In genomic region chrX:70176938-70177533, GRCh38 we compare ENCODE assay signal across 13 cellular contexts. TPM values are rescaled to one million over a fixed set of nuclear protein-coding genes. Genes with fewer than 3 reads are reported as not detected.
DNase-seq lines count a peak whose midpoint lies in the region; ATAC-seq and TF ChIP-seq lines count a peak whose summit lies in the region.
"Had no signal": no experiment of that assay in that cellular context is flagged by ENCODE, and none has a peak within 500 bp of the region (broad histone marks: within the 10 kb centered on the region; RNA-seq: fewer than 3 reads in every experiment).

Gene DGAT2L6, plus strand, starts transcription at chrX:70177483. Its CDS starts 100 bp downstream, at chrX:70177583.

- H3K36me3 ChIP-seq in mammary epithelial cell (ENCODE audit: insufficient read depth, low read length): no peaks in the 10 kb centered on the region
- H3K36me3 ChIP-seq in heart right ventricle: no peaks in the 10 kb centered on the region
- no peaks in the 10 kb centered on the region for H3K36me3 ChIP-seq in CD8-positive, alpha-beta T cell (ENCODE audit: insufficient read depth, low read length)
- H3K36me3 ChIP-seq: thoracic aorta had no signal

- TF ChIP-seq POLR2A in NB4 (IDR thresholded peaks at IDR 0.05; ENCODE audit: extremely low read depth, insufficient read length): no peak

- H3K4me3 Mint-ChIP-seq in MCF 10A (ENCODE audit: unreplicated experiment): no peak within 1 kb of the TSS
- peak within 1 kb of the TSS; percentile 11 to 22 for H3K4me3 Mint-ChIP-seq in stimulated activated naive B cell treated with anti-CD40 and anti-IgM and Interleukin-4, amounts not matched to agents 10 μg/mL and 1 μg/mL and 100 μg/mL, for 72 hours
- H3K4me3 Mint-ChIP-seq in CD8-positive, alpha-beta T cell: no peak within 1 kb of the TSS
- H3K4me3 Mint-ChIP-seq: activated naive CD8-positive, alpha-beta T cell; endodermal cell had no signal

- H3K4me1 Mint-ChIP-seq in MCF 10A (ENCODE audit: insufficient read depth, unreplicated experiment): peaks cover 6% of the 10 kb centered on the region
- peaks cover 6 to 13% of the 10 kb centered on the region in 2 donors for H3K4me1 Mint-ChIP-seq in stimulated activated naive B cell treated with anti-CD40 and anti-IgM and Interleukin-4, amounts not matched to agents 10 μg/mL and 1 μg/mL and 100 μg/mL, for 72 hours
- no peaks in the 10 kb centered on the region for H3K4me1 Mint-ChIP-seq in CD8-positive, alpha-beta T cell (ENCODE audit: low read depth)

- no peaks in the 10 kb centered on the region for H4K20me1 ChIP-seq in mammary epithelial cell (ENCODE audit: insufficient read depth, low read length)

- no peaks in the 10 kb centered on the region for H3K9me3 Mint-ChIP-seq in MCF 10A (ENCODE audit: unreplicated experiment)
- H3K9me3 Mint-ChIP-seq in stimulated activated naive B cell treated with anti-CD40 and anti-IgM and Interleukin-4, amounts not matched to agents 10 μg/mL and 1 μg/mL and 100 μg/mL, for 72 hours: no peaks in the 10 kb centered on the region
- H3K9me3 Mint-ChIP-seq in CD8-positive, alpha-beta T cell: no peaks in the 10 kb centered on the region

- in situ Hi-C loops in mammary epithelial cell (cut with MboI; ENCODE audit: low sequenced_read_pairs in 2 of 2): no loop called here

- no peaks in the 10 kb centered on the region for H3K27me3 ChIP-seq in mammary epithelial cell (ENCODE audit: insufficient read depth, low read length)
- peaks cover 0 to 13% (median 0%) of the 10 kb centered on the region in 7 donors for H3K27me3 ChIP-seq in heart right ventricle
- H3K27me3 ChIP-seq in CD8-positive, alpha-beta T cell (ENCODE audit: insufficient read depth, low read length): no peaks in the 10 kb centered on the region

- DNase-seq in mammary epithelial cell (no peak), MCF 10A (ENCODE audit: unreplicated experiment) (no peak), NB4 (ENCODE audit: low read depth) (peak; percentile 92), heart right ventricle (no peak)
- DNase-seq in stimulated activated naive B cell treated with anti-CD40 and anti-IgM and Interleukin-4, amounts not matched to agents 10 μg/mL and 1 μg/mL and 100 μg/mL, for 72 hours: peak; percentile 6
- no peak for DNase-seq in CD8-positive, alpha-beta T cell
- DNase-seq in stimulated activated CD4-positive, alpha-beta T cell treated with anti-CD3 and anti-CD28 coated beads, Interleukin-1b, Interleukin-23, amount 100 ng/mL, for 48 hours: no peak
- DNase-seq: endodermal cell; naive thymus-derived CD4-positive, alpha-beta T cell; NCI-H748 treated with DMSO at 0.1 percent for 48 hours had no signal

- H3K79me2 ChIP-seq in mammary epithelial cell (ENCODE audit: insufficient read depth, low read length): no peaks in the 10 kb centered on the region

- H3K36me3 Mint-ChIP-seq in MCF 10A (ENCODE audit: insufficient read depth, unreplicated experiment): no peaks in the 10 kb centered on the region
- H3K36me3 Mint-ChIP-seq in stimulated activated naive B cell treated with anti-CD40 and anti-IgM and Interleukin-4, amounts not matched to agents 10 μg/mL and 1 μg/mL and 100 μg/mL, for 72 hours: no peaks in the 10 kb centered on the region
- H3K36me3 Mint-ChIP-seq in CD8-positive, alpha-beta T cell: no peaks in the 10 kb centered on the region
- H3K36me3 Mint-ChIP-seq: activated naive CD8-positive, alpha-beta T cell; naive thymus-derived CD4-positive, alpha-beta T cell had no signal

- H3K9me3 ChIP-seq in mammary epithelial cell (replicated peaks; ENCODE audit: insufficient read depth, low read length) (no peaks in the 10 kb centered on the region), heart right ventricle (no peaks in the 10 kb centered on the region)
- no peaks in the 10 kb centered on the region for H3K9me3 ChIP-seq in CD8-positive, alpha-beta T cell (ENCODE audit: low read length)
- H3K9me3 ChIP-seq: thoracic aorta had no signal

- intact Hi-C loops in mammary epithelial cell (cut with micrococcal nuclease): no loop called here
- intact Hi-C loops in MCF 10A (cut with micrococcal nuclease): no loop called here
- intact Hi-C loops in heart right ventricle (cut with DNase I): no loop called here
- intact Hi-C loops in CD8-positive, alpha-beta T cell (cut with DNase I, micrococcal nuclease): no loop called here

- BruUV-seq in mammary epithelial cell (replicated peaks; lab: Mats Ljungman, UMichigan) (no TSS peak), MCF 10A (replicated peaks; lab: Mats Ljungman, UMichigan) (no TSS peak)

- H3K4me2 ChIP-seq in mammary epithelial cell (ENCODE audit: insufficient read depth, low read depth, low read length): no peak within 1 kb of the TSS

- POLR2A ChIA-PET in MCF 10A (lab: Yijun Ruan, JAX): no interaction called here
- POLR2A ChIA-PET in CD8-positive, alpha-beta T cell (lab: Charles Lee): no interaction called here

- no peak within 1 kb of the TSS for H3K4me3 ChIP-seq in mammary epithelial cell (replicated peaks in 1 of 3; ENCODE audit: insufficient read depth in 1 of 3, low read depth in 2 of 3, low read length in 3 of 3)
- peak within 1 kb of the TSS; percentile 40 for H3K4me3 ChIP-seq in NB4 (ENCODE audit: low read depth, low read length)
- no peak within 1 kb of the TSS for H3K4me3 ChIP-seq in heart right ventricle
- H3K4me3 ChIP-seq in CD8-positive, alpha-beta T cell (ENCODE audit: low read depth, low read length): no peak within 1 kb of the TSS
- H3K4me3 ChIP-seq: thoracic aorta had no signal

- no peak within 1 kb of the TSS for H3K9ac ChIP-seq in mammary epithelial cell (ENCODE audit: insufficient read depth, low read length)

- ATAC-seq in HG02610 (IDR thresholded peaks at IDR 0.05; ENCODE audit: unreplicated experiment) (peak; percentile 74), heart right ventricle (no peak)
- peak; percentile 51 to 65 for ATAC-seq in stimulated activated naive B cell treated with anti-CD40 and anti-IgM and Interleukin-4, amounts not matched to agents 10 μg/mL and 1 μg/mL and 100 μg/mL, for 72 hours (replicated peaks)
- no peak for ATAC-seq in CD8-positive, alpha-beta T cell
- ATAC-seq: naive thymus-derived CD4-positive, alpha-beta T cell had no signal

- H3K4me1 ChIP-seq in mammary epithelial cell (ENCODE audit: insufficient read depth, low read length) (peaks cover 10% of the 10 kb centered on the region), heart right ventricle (no peaks in the 10 kb centered on the region)
- no peaks in the 10 kb centered on the region for H3K4me1 ChIP-seq in CD8-positive, alpha-beta T cell (ENCODE audit: insufficient read depth, low read length)

- TF ChIP-seq CTCF in mammary epithelial cell (conservative IDR thresholded peaks at IDR 0.05 in 1 of 2, IDR thresholded peaks at IDR 0.05 in 1 of 2; ENCODE audit: extremely low read depth in 1 of 2, insufficient read depth in 1 of 2, low read depth in 1 of 2, low read length in 2 of 2) (no peak), MCF 10A (IDR thresholded peaks at IDR 0.05; ENCODE audit: unreplicated experiment) (no peak), NB4 (IDR thresholded peaks at IDR 0.05; ENCODE audit: low read depth, low read length) (no peak), heart right ventricle (IDR thresholded peaks at IDR 0.05) (no peak)
- no peak for TF ChIP-seq CTCF in CD8-positive, alpha-beta T cell (IDR thresholded peaks at IDR 0.05)

- no peak within 1 kb of the TSS for H3K27ac Mint-ChIP-seq in MCF 10A (ENCODE audit: low read depth, unreplicated experiment)
- H3K27ac Mint-ChIP-seq in stimulated activated naive B cell treated with anti-CD40 and anti-IgM and Interleukin-4, amounts not matched to agents 10 μg/mL and 1 μg/mL and 100 μg/mL, for 72 hours: no peak within 1 kb of the TSS
- no peak within 1 kb of the TSS for H3K27ac Mint-ChIP-seq in CD8-positive, alpha-beta T cell
- H3K27ac Mint-ChIP-seq: activated naive CD8-positive, alpha-beta T cell; endodermal cell had no signal

- dilution Hi-C loops in mammary epithelial cell (cut with HindIII; ENCODE audit: low sequenced_read_pairs): no loop called here

- H2AFZ ChIP-seq in mammary epithelial cell (ENCODE audit: low read depth, low read length): peak within 1 kb of the TSS; percentile 21

- H3K27ac ChIP-seq in mammary epithelial cell (ENCODE audit: insufficient read depth, low read depth, low read length): no peak within 1 kb of the TSS
- no peak within 1 kb of the TSS for H3K27ac ChIP-seq in heart right ventricle
- no peak within 1 kb of the TSS for H3K27ac ChIP-seq in CD8-positive, alpha-beta T cell (ENCODE audit: low read depth, low read length)
- H3K27ac ChIP-seq: thoracic aorta had no signal

- CTCF ChIA-PET in mammary epithelial cell (lab: Charles Lee; ENCODE audit: low non-redundant PET): no interaction called here
- CTCF ChIA-PET in MCF 10A (lab: Yijun Ruan, JAX): interaction anchor here (0.7 to 1.6 kb wide), 4 partner anchors 11 to 761 kb away, joined by 3 to 6 read pairs (median 4); no protein-coding TSS in a partner anchor
- CTCF ChIA-PET in CD8-positive, alpha-beta T cell (lab: Charles Lee): no interaction called here

- WGBS in mammary epithelial cell (ENCODE audit: low coverage, missing lambda C conversion rate): 31% methylated on average over 6 of the region's 7 CpGs
- WGBS in heart right ventricle, 2 donors: 60 to 63% methylated on average over 7 of the region's 7 CpGs

- H3K27me3 Mint-ChIP-seq in MCF 10A (ENCODE audit: insufficient read depth, unreplicated experiment): peaks cover 31% of the 10 kb centered on the region
- no peaks in the 10 kb centered on the region for H3K27me3 Mint-ChIP-seq in stimulated activated naive B cell treated with anti-CD40 and anti-IgM and Interleukin-4, amounts not matched to agents 10 μg/mL and 1 μg/mL and 100 μg/mL, for 72 hours
- H3K27me3 Mint-ChIP-seq in CD8-positive, alpha-beta T cell (ENCODE audit: low read depth): no peaks in the 10 kb centered on the region
- H3K27me3 Mint-ChIP-seq: activated naive CD8-positive, alpha-beta T cell; naive thymus-derived CD4-positive, alpha-beta T cell had no signal

RNA-seq across cellular contexts. Expression of gene DGAT2L6, which starts in this region (rescaled TPM):
- total RNA-seq in mammary epithelial cell: not detected
- polyA plus RNA-seq in mammary epithelial cell: not detected
- polyA minus RNA-seq in mammary epithelial cell: not detected
- not detected in 2 replicates for total RNA-seq in MCF 10A (2022)
- total RNA-seq in heart right ventricle: not detected
- polyA plus RNA-seq in heart right ventricle: not detected
- total RNA-seq in CD8-positive, alpha-beta T cell: not detected
- total RNA-seq: endodermal cell; naive thymus-derived CD4-positive, alpha-beta T cell; thoracic aorta had no signal
- polyA plus RNA-seq: naive thymus-derived CD4-positive, alpha-beta T cell had no signal

Comparison
In these comparisons a context has a peak if more than half of its experiments do, and no peak if none do; other contexts are left out.
1. DNase-seq: peak in NB4 (single experiment) and stimulated activated naive B cell treated with anti-CD40 and anti-IgM and Interleukin-4, amounts not matched to agents 10 μg/mL and 1 μg/mL and 100 μg/mL, for 72 hours (single experiment); none in mammary epithelial cell (single experiment), MCF 10A (single experiment), heart right ventricle (0 of 2), CD8-positive, alpha-beta T cell (0 of 7) and stimulated activated CD4-positive, alpha-beta T cell treated with anti-CD3 and anti-CD28 coated beads, Interleukin-1b, Interleukin-23, amount 100 ng/mL, for 48 hours (single experiment).
2. H3K4me3 Mint-ChIP-seq: peak in stimulated activated naive B cell treated with anti-CD40 and anti-IgM and Interleukin-4, amounts not matched to agents 10 μg/mL and 1 μg/mL and 100 μg/mL, for 72 hours (2 of 2); none in MCF 10A (single experiment) and CD8-positive, alpha-beta T cell (single experiment).
3. ATAC-seq: peak in HG02610 (single experiment) and stimulated activated naive B cell treated with anti-CD40 and anti-IgM and Interleukin-4, amounts not matched to agents 10 μg/mL and 1 μg/mL and 100 μg/mL, for 72 hours (2 of 2); none in heart right ventricle (0 of 8) and CD8-positive, alpha-beta T cell (single experiment).